8 cellular contexts compared by ENCODE assay signal in the genomic region with DNA sequence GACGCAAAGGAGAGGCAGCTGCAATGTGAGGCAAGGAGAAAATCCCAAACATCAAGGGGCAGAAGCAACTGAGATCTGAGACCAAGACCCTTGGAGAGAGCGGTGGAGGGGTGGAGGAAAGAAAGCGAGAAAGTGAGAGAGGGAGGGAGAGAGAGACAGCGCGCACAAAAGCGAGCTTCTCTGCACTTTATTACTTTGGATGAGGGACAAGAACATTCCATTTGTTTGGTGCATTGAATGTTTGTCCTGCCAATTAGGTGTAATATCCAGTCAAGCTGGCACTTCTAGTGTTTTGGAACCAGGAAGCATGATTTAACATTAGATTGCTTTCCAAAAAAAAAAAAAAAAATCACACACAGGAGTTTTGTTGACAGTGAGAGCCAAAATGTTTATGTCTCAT. TPM values are rescaled to one million over a fixed set of nuclear protein-coding genes. Genes with fewer than 3 reads are reported as not detected.
DNase-seq lines count a peak whose midpoint lies in the region; ATAC-seq and TF ChIP-seq lines count a peak whose summit lies in the region.

No MANE protein-coding gene starts in this region.

- H3K4me1 ChIP-seq in right atrium auricular region (peaks cover 0 to 39% of the 10 kb centered on the region in 2 donors), mononuclear cell (ENCODE audit: insufficient read depth, low read length) (peaks cover 55% of the 10 kb centered on the region), vagina (peaks cover 51% of the 10 kb centered on the region)

- no peak for TF ChIP-seq CTCF in right atrium auricular region (IDR thresholded peaks at IDR 0.05)
- TF ChIP-seq CTCF in cardiac fibroblast (IDR thresholded peaks at IDR 0.05; ENCODE audit: low read depth, low read length): no peak
- TF ChIP-seq CTCF in vagina (IDR thresholded peaks at IDR 0.05): no peak

- H3K36me3 ChIP-seq in right atrium auricular region: no peaks in the 10 kb centered on the region
- H3K36me3 ChIP-seq in vagina: no peaks in the 10 kb centered on the region

- no peak for ATAC-seq in Right ventricle myocardium superior (ENCODE audit: poor library complexity)
- no peak for ATAC-seq in GM21825 (IDR thresholded peaks at IDR 0.05; ENCODE audit: unreplicated experiment)

- H3K4me3 ChIP-seq in right atrium auricular region (peak overlapping the region; percentile 91 to 95), cardiac fibroblast (replicated peaks in 1 of 2; ENCODE audit: low read depth in 2 of 2, low read length in 2 of 2) (peak overlapping the region; percentile 90 to 95), mononuclear cell (ENCODE audit: low read length) (peak overlapping the region; percentile 89), vagina (peak overlapping the region; percentile 85 to 88)

- H3K27me3 ChIP-seq in right atrium auricular region: no peaks in the 10 kb centered on the region
- no peaks in the 10 kb centered on the region for H3K27me3 ChIP-seq in mononuclear cell (ENCODE audit: insufficient read depth, low read length)
- no peaks in the 10 kb centered on the region for H3K27me3 ChIP-seq in vagina

- no peak for TF ChIP-seq POLR2A in vagina (IDR thresholded peaks at IDR 0.05)

- no peaks in the 10 kb centered on the region for H3K9me3 ChIP-seq in right atrium auricular region
- no peaks in the 10 kb centered on the region for H3K9me3 ChIP-seq in mononuclear cell (ENCODE audit: low read depth, low read length)
- no peaks in the 10 kb centered on the region for H3K9me3 ChIP-seq in vagina

- peak overlapping the region; percentile 98 to 100 for H3K27ac ChIP-seq in right atrium auricular region
- H3K27ac ChIP-seq in vagina: peak overlapping the region; percentile 98

- DNase-seq in right atrium auricular region (ENCODE audit: low spot score) (no peak), Right ventricle myocardium superior (no peak), cardiac fibroblast (ENCODE audit: low read depth in 2 of 2) (no peak), vagina (ENCODE audit: extremely low spot score in 2 of 2) (no peak), HT-29 (ENCODE audit: low spot score) (no peak), NCI-H774 (lab: John Stamatoyannopoulos, UW) (no peak)

- intact Hi-C loops in Right ventricle myocardium superior (cut with DNase I) (no loop called here), vagina (cut with DNase I) (loop anchor here (10.0 kb wide), 1 partner anchor 51 kb away; no protein-coding TSS in a partner anchor)

RNA-seq across cellular contexts. Expression of a gene that starts 1.4 kb away (rescaled TPM):
- 100 to 1,000 TPM; 439 to 631 TPM for total RNA-seq in right atrium auricular region
- 501 TPM for total RNA-seq in Right ventricle myocardium superior
- total RNA-seq in mononuclear cell: 276 TPM
- total RNA-seq in vagina: 309 TPM
- 35.6 and 37.2 TPM in 2 replicates for total RNA-seq in HT-29 (2014; rRNA removed; shearing (Covaris generic))
